2 cellular contexts compared by ENCODE assay signal in genomic region chr17:73621685-73622084, GRCh38.
TF ChIP-seq lines count a peak whose summit lies in the region.

No MANE protein-coding gene starts in this region.

TF ChIP-seq in HEK293, 187 proteins besides CTCF, POLR2A, EP300 and RAD21 (continued from another document):
- TF ChIP-seq ZNF416 (tag by site-specific recombination; IDR thresholded peaks at IDR 0.05) (no peak), ZNF341 (tag by site-specific recombination; IDR thresholded peaks at IDR 0.05; ENCODE audit: low read depth) (no peak), ZNF248 (tag by site-specific recombination; IDR thresholded peaks at IDR 0.05) (no peak), ZNF404 (tag by site-specific recombination; IDR thresholded peaks at IDR 0.05) (no peak), ZNF558 (tag by site-specific recombination; IDR thresholded peaks at IDR 0.05) (peak; percentile 99), ZNF692 (tag by site-specific recombination; IDR thresholded peaks at IDR 0.05) (no peak), ZNF175 (tag by site-specific recombination; IDR thresholded peaks at IDR 0.05) (no peak)
TF ChIP-seq in HEK293: peak in this region for 1.

TF ChIP-seq in HepG2, 621 proteins besides CTCF, POLR2A, EP300 and RAD21:
- TF ChIP-seq RBFOX2 (IDR thresholded peaks at IDR 0.05; ENCODE audit: low read depth, low read length) (no peak), GFI1 (CRISPR knock-in tag; IDR thresholded peaks at IDR 0.05; ENCODE audit: borderline replicate concordance) (no peak), NFIC (IDR thresholded peaks at IDR 0.05; ENCODE audit: low read length) (no peak), ATF7 (IDR thresholded peaks at IDR 0.05) (no peak), ATF7 (CRISPR knock-in tag; IDR thresholded peaks at IDR 0.05) (no peak), ZSCAN5A (CRISPR knock-in tag; IDR thresholded peaks at IDR 0.05; ENCODE audit: borderline replicate concordance) (no peak), SMARCE1 (IDR thresholded peaks at IDR 0.05; ENCODE audit: borderline replicate concordance) (no peak), ZNF788 (CRISPR knock-in tag; IDR thresholded peaks at IDR 0.05; ENCODE audit: borderline replicate concordance) (no peak), CC2D1A (CRISPR knock-in tag; IDR thresholded peaks at IDR 0.05) (no peak), ZNF367 (CRISPR knock-in tag; IDR thresholded peaks at IDR 0.05; ENCODE audit: borderline replicate concordance) (no peak), ZNF629 (CRISPR knock-in tag; conservative IDR thresholded peaks at IDR 0.05) (no peak), REL (CRISPR knock-in tag; conservative IDR thresholded peaks at IDR 0.05) (no peak), PRDM15 (CRISPR knock-in tag; IDR thresholded peaks at IDR 0.05) (no peak), ZBTB2 (CRISPR knock-in tag; IDR thresholded peaks at IDR 0.05; ENCODE audit: low read depth) (no peak), IKZF1 (IDR thresholded peaks at IDR 0.05) (no peak), MAF1 (CRISPR knock-in tag; IDR thresholded peaks at IDR 0.05; ENCODE audit: borderline replicate concordance) (no peak), ZNF879 (CRISPR knock-in tag; IDR thresholded peaks at IDR 0.05) (no peak), FOSL2 (CRISPR knock-in tag; IDR thresholded peaks at IDR 0.05) (no peak), ZNF839 (CRISPR knock-in tag; IDR thresholded peaks at IDR 0.05; ENCODE audit: borderline replicate concordance) (no peak), ZNF790 (CRISPR knock-in tag; IDR thresholded peaks at IDR 0.05; ENCODE audit: borderline replicate concordance) (no peak)
TF ChIP-seq in HepG2: peak in this region for 0.
